In genomic region chr7:94907420-94908203, GRCh38 we compare ENCODE assay signal across 9 cellular contexts. TPM values are rescaled to one million over a fixed set of nuclear protein-coding genes. Genes with fewer than 3 reads are reported as not detected.
A peak's percentile ranks its signal among the peaks of the same experiment; 100 is the strongest.
DNase-seq lines count a peak whose midpoint lies in the region; ATAC-seq, FAIRE-seq and TF ChIP-seq lines count a peak whose summit lies in the region.
"Had no signal": no experiment of that assay in that cellular context is flagged by ENCODE, and none has a peak within 500 bp of the region (broad histone marks: within the 10 kb centered on the region; RNA-seq: fewer than 3 reads in every experiment).

Gene PPP1R9A, plus strand, starts transcription at chr7:94907594. Its CDS starts 2,520 bp downstream, at chr7:94910114.

- POLR2A ChIA-PET in GM12878 (lab: Charles Lee), result no interaction called here

- H3K4me1 Mint-ChIP-seq in activated T-cell treated with anti-CD3 and anti-CD28 coated beads, Interleukin-2, amount 50 U/mL, for 4 hours (ENCODE audit: low read depth), result peaks cover 6% of the 10 kb centered on the region

- WGBS in GM12878 (ENCODE audit: insufficient coverage, insufficient replicate concordance, low lambda C conversion rate, missing lambda C conversion rate), result 2% methylated on average over 54 of the region's 95 CpGs

- H3K4me3 ChIP-seq in GM12878, result no peak within 1 kb of the TSS
- H3K4me3 ChIP-seq in iPS-18a (ENCODE audit: low read length), result peak within 1 kb of the TSS; percentile 80

- in situ Hi-C loops in GM12878 (cut with MboI), result no loop called here

- FAIRE-seq in GM12878 (lab: Jason Lieb, UNC), result no peak

- H3K36me3 ChIP-seq in GM12878 (ENCODE audit: control insufficient read depth in 2 of 2, insufficient read depth in 2 of 2, low read length in 1 of 2), result no peaks in the 10 kb centered on the region
- H3K36me3 ChIP-seq in iPS-18a (ENCODE audit: control insufficient read depth, low read depth, low read length), result no peaks in the 10 kb centered on the region

- peaks cover 45% of the 10 kb centered on the region for H3K27me3 Mint-ChIP-seq in activated T-cell treated with anti-CD3 and anti-CD28 coated beads, Interleukin-2, amount 50 U/mL, for 4 hours (ENCODE audit: low read depth)

- no peak for TF ChIP-seq POLR2A in GM12878 (IDR thresholded peaks at IDR 0.05; ENCODE audit: low read depth, low read length)

- peak; percentile 50 to 63 for ATAC-seq in activated T-cell treated with anti-CD3 and anti-CD28 coated beads, Interleukin-2, amount 50 U/mL, for 4 hours
- no peak for ATAC-seq in GM12878
- ATAC-seq in HG02763 (IDR thresholded peaks at IDR 0.05; ENCODE audit: unreplicated experiment), result no peak

- H3K79me2 ChIP-seq in GM12878 (ENCODE audit: control insufficient read depth, insufficient read depth, low read length), result no peaks in the 10 kb centered on the region

- RAD21 ChIA-PET in GM12878 (lab: Charles Lee; ENCODE audit: unreplicated experiment), result no interaction called here

- H3K9me3 Mint-ChIP-seq in activated T-cell treated with anti-CD3 and anti-CD28 coated beads, Interleukin-2, amount 50 U/mL, for 4 hours, result no peaks in the 10 kb centered on the region
- H3K9me3 Mint-ChIP-seq: activated naive CD4-positive, alpha-beta T cell treated with anti-CD3 and anti-CD28 coated beads, Interleukin-2, amount 50 U/mL, for 72 hours had no signal

- intact Hi-C loops in GM12878 (cut with micrococcal nuclease; ENCODE audit: unreplicated experiment), result no loop called here

- H3K27ac ChIP-seq in GM12878 (ENCODE audit: control insufficient read depth, insufficient read depth), result no peak within 1 kb of the TSS
- H3K27ac ChIP-seq in iPS-18a (ENCODE audit: low read length), result peak within 1 kb of the TSS; percentile 76

- no peak for TF ChIP-seq RAD21 in GM12878 (IDR thresholded peaks at IDR 0.05; ENCODE audit: insufficient read depth, low read depth, low read length)

- H3K4me1 ChIP-seq in GM12878 (ENCODE audit: control insufficient read depth, insufficient read depth, low read length) (no peaks in the 10 kb centered on the region), iPS-18a (ENCODE audit: control insufficient read depth, low read depth, low read length) (peaks cover 32% of the 10 kb centered on the region)

- H3K4me3 Mint-ChIP-seq in activated T-cell treated with anti-CD3 and anti-CD28 coated beads, Interleukin-2, amount 50 U/mL, for 4 hours, result peak within 1 kb of the TSS; percentile 48

- H3K9me3 ChIP-seq in GM12878 (replicated peaks; ENCODE audit: control insufficient read depth, insufficient read depth, low read length) (no peaks in the 10 kb centered on the region), iPS-18a (ENCODE audit: control insufficient read depth, low read depth, low read length) (no peaks in the 10 kb centered on the region)

- CTCF ChIA-PET in GM12878 (lab: Yijun Ruan, JAX), result no interaction called here

- SMC1A ChIA-PET in GM12878 (lab: Charles Lee; ENCODE audit: uncharacterized antibody, unreplicated experiment), result no interaction called here

- no peaks in the 10 kb centered on the region for H3K36me3 Mint-ChIP-seq in activated T-cell treated with anti-CD3 and anti-CD28 coated beads, Interleukin-2, amount 50 U/mL, for 4 hours (ENCODE audit: insufficient read depth)

- TF ChIP-seq EP300 in GM12878 (IDR thresholded peaks at IDR 0.05; ENCODE audit: borderline replicate concordance in 1 of 2, control insufficient read depth in 1 of 2, low read depth in 2 of 2, low read length in 2 of 2), result no peak

- no peak within 1 kb of the TSS for H3K9ac ChIP-seq in GM12878 (ENCODE audit: control insufficient read depth, insufficient read depth, low read length)
- peak within 1 kb of the TSS; percentile 90 for H3K9ac ChIP-seq in iPS-18a (ENCODE audit: low read length)

- no peaks in the 10 kb centered on the region for H4K20me1 ChIP-seq in GM12878 (ENCODE audit: control insufficient read depth, insufficient read depth)

- no peak within 1 kb of the TSS; the same call in 1 of the 2 replicates for H3K4me2 ChIP-seq in GM12878 (ENCODE audit: control insufficient read depth, insufficient read depth)

- TF ChIP-seq CTCF in GM12878 (IDR thresholded peaks at IDR 0.05 in 2 of 3, conservative IDR thresholded peaks at IDR 0.05 in 1 of 3; ENCODE audit: control insufficient read depth in 2 of 3, extremely low read depth in 1 of 3, insufficient read depth in 1 of 3, low read depth in 3 of 3, low read length in 3 of 3), result no peak

- peaks cover 6 to 8% of the 10 kb centered on the region in 2 experiments for H3K27me3 ChIP-seq in GM12878 (replicated peaks in 1 of 2; ENCODE audit: control insufficient read depth in 2 of 2, insufficient read depth in 2 of 2, low read length in 1 of 2)
- no peaks in the 10 kb centered on the region for H3K27me3 ChIP-seq in iPS-18a (ENCODE audit: control insufficient read depth, insufficient read depth, low read length)

- H2AFZ ChIP-seq in GM12878 (ENCODE audit: control insufficient read depth, low read depth, low read length), result no peak within 1 kb of the TSS

- BruUV-seq in GM12878 (replicated peaks; lab: Mats Ljungman, UMichigan), result no TSS peak

- DNase-seq in activated T-cell treated with anti-CD3 and anti-CD28 coated beads, Interleukin-2, amount 50 U/mL, for 4 hours, result no peak
- DNase-seq in activated T-cell treated with anti-CD3 and anti-CD28 coated beads, Interleukin-2, amount 50 U/mL, for 1 hour, result no peak
- DNase-seq in NCI-H2171 (lab: John Stamatoyannopoulos, UW) (peak; percentile 28), GM12878 (ENCODE audit: low read depth, low spot score) (no peak), renal cortical epithelial cell (ENCODE audit: low read depth) (peak; percentile 19), NCI-H446 (lab: John Stamatoyannopoulos, UW) (no peak)

TF ChIP-seq in GM12878, 131 proteins besides CTCF, POLR2A, EP300 and RAD21:
- TF ChIP-seq, protein P1, sequence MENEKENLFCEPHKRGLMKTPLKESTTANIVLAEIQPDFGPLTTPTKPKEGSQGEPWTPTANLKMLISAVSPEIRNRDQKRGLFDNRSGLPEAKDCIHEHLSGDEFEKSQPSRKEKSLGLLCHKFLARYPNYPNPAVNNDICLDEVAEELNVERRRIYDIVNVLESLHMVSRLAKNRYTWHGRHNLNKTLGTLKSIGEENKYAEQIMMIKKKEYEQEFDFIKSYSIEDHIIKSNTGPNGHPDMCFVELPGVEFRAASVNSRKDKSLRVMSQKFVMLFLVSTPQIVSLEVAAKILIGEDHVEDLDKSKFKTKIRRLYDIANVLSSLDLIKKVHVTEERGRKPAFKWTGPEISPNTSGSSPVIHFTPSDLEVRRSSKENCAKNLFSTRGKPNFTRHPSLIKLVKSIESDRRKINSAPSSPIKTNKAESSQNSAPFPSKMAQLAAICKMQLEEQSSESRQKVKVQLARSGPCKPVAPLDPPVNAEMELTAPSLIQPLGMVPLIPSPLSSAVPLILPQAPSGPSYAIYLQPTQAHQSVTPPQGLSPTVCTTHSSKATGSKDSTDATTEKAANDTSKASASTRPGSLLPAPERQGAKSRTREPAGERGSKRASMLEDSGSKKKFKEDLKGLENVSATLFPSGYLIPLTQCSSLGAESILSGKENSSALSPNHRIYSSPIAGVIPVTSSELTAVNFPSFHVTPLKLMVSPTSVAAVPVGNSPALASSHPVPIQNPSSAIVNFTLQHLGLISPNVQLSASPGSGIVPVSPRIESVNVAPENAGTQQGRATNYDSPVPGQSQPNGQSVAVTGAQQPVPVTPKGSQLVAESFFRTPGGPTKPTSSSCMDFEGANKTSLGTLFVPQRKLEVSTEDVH (IDR thresholded peaks at IDR 0.05; ENCODE audit: low read depth, partially characterized antibody), result no peak
- peak; percentile 33 for TF ChIP-seq SUZ12 (IDR thresholded peaks at IDR 0.05; ENCODE audit: unreplicated experiment)

RNA-seq across cellular contexts. Expression of gene PPP1R9A, which starts in this region (rescaled TPM):
- total RNA-seq in activated T-cell treated with anti-CD3 and anti-CD28 coated beads, Interleukin-2, amount 50 U/mL, for 4 hours, result under 1 TPM; 0.08 to 0.35 (median 0.16) TPM
- total RNA-seq in GM12878 (2013; cell fraction: nucleolus; rRNA removed), result 0.17 and 0.34 TPM in 2 replicates
- not detected in 2 replicates for total RNA-seq in GM12878 (2014; rRNA removed)
- total RNA-seq in GM12878 (2014; rRNA removed; fragmentation: Illumina TruSeq; extraction: Trizol), result not detected in 2 replicates
- 0.16 TPM in 1 of 2 replicates, not detected in the other for total RNA-seq in GM12878 (2021)
- 0.04 TPM for polyA plus RNA-seq in GM12878 (2011; ENCODE audit: low read depth)
- polyA plus RNA-seq in GM12878 (2011; rRNA removed), result 0.12 and 0.23 TPM in 2 replicates
- polyA plus RNA-seq in GM12878 (2011; cell fraction: cytosol; rRNA removed), result 0.03 TPM in 2 replicates
- 0.41 and 0.55 TPM in 2 replicates for polyA plus RNA-seq in GM12878 (2011; cell fraction: nucleus; rRNA removed)
- polyA plus RNA-seq in GM12878 (2012), result 0.01 and 0.03 TPM in 2 replicates
- polyA plus RNA-seq in GM12878 (2014; fragmentation: Illumina TruSeq; extraction: Trizol), result not detected in 2 replicates
- not detected for polyA plus RNA-seq in GM12878 (2014; fragmentation: Nextera tagmentation; extraction: Ambion mirVana)
- polyA plus RNA-seq in GM12878 (2014; rRNA removed), result 0.03 TPM in 1 of 2 replicates, not detected in the other
- under 1 TPM in 1 of 2 experiments, not detected in 1; 0.04 TPM for polyA plus RNA-seq in GM12878 (2016; fragmentation: Nextera tagmentation; extraction: Ambion mirVana)
- 0.15 and 0.22 TPM in 2 replicates for polyA minus RNA-seq in GM12878 (2011; rRNA and poly(A)+ RNA removed)
- polyA minus RNA-seq in GM12878 (2011; cell fraction: cytosol; rRNA and poly(A)+ RNA removed), result not detected in 2 replicates
- 0.24 and 0.29 TPM in 2 replicates for polyA minus RNA-seq in GM12878 (2011; cell fraction: nucleus; rRNA and poly(A)+ RNA removed)
- 32.8 and 56.6 TPM in 2 replicates for total RNA-seq in renal cortical epithelial cell
- total RNA-seq: activated naive CD4-positive, alpha-beta T cell treated with anti-CD3 and anti-CD28 coated beads, Interleukin-2, amount 50 U/mL, for 72 hours had no signal

Comparison
In these comparisons a context has a peak if more than half of its experiments do, and no peak if none do; other contexts are left out.
1. RNA of gene PPP1R9A (total RNA-seq): 32.8 to 56.6 TPM in renal cortical epithelial cell; 0.08 to 0.35 TPM in activated T-cell treated with anti-CD3 and anti-CD28 coated beads, Interleukin-2, amount 50 U/mL, for 4 hours and 0.16 to 0.34 TPM in GM12878; every median in the first group is over 10 times any median in the second.
2. Peak in ATAC-seq in activated T-cell treated with anti-CD3 and anti-CD28 coated beads, Interleukin-2, amount 50 U/mL, for 4 hours; RNA of the gene not detected or under 1 TPM.
3. DNase-seq: peak in NCI-H2171 (single experiment) and renal cortical epithelial cell (single experiment); none in activated T-cell treated with anti-CD3 and anti-CD28 coated beads, Interleukin-2, amount 50 U/mL, for 4 hours (single experiment), activated T-cell treated with anti-CD3 and anti-CD28 coated beads, Interleukin-2, amount 50 U/mL, for 1 hour (single experiment), GM12878 (single experiment) and NCI-H446 (0 of 2).